16 cellular contexts compared by ENCODE assay signal in the genomic region with DNA sequence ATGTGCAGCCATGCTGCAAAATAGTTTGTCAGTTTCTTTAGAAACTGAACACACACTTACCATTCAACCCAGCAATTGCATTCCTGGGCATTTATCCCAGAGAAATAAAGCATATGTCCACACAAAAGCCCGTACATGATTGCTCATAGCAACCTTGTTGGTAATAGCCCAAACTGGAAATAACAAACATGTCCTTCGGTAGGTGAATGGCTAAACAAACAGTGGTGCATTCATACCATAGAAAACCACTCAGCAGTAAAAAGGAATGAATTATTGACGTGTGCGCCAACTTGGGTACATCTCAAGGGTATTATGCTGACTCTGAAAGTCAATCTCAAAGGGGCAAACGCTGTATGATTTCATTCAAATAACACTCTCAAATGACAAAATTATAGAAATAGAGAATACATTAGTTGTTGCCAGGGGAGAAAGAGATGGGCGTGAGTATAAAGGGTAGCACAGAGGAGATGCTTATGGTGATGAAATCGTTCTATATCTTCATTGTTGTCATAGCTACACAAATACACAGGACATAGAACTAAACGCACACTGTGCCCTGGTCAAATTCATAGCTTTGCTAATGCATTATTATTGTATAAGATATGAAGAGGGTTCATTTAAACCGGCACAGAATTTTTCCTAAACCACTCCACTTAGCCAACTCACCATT. TPM values are rescaled to one million over a fixed set of nuclear protein-coding genes. Genes with fewer than 3 reads are reported as not detected.
DNase-seq lines count a peak whose midpoint lies in the region; ATAC-seq and TF ChIP-seq lines count a peak whose summit lies in the region.
"Had no signal": no experiment of that assay in that cellular context is flagged by ENCODE, and none has a peak within 500 bp of the region (broad histone marks: within the 10 kb centered on the region; RNA-seq: fewer than 3 reads in every experiment).

No MANE protein-coding gene starts in this region.

- no peaks in the 10 kb centered on the region for H3K79me1 ChIP-seq in IMR-90 (ENCODE audit: low read depth in 1 of 2, low read length in 2 of 2)

- no peaks in the 10 kb centered on the region for H3K36me3 Mint-ChIP-seq in activated naive CD8-positive, alpha-beta T cell treated with anti-CD3 and anti-CD28 coated beads, Interleukin-2, amount 50 U/mL, for 24 hours (ENCODE audit: low read depth)
- no peaks in the 10 kb centered on the region for H3K36me3 Mint-ChIP-seq in glutamatergic neuron (ENCODE audit: unreplicated experiment)
- H3K36me3 Mint-ChIP-seq in endothelial cell (ENCODE audit: low read depth, unreplicated experiment), result no peaks in the 10 kb centered on the region

- dilution Hi-C loops in IMR-90 (cut with HindIII; ENCODE audit: low sequenced_read_pairs, unreplicated experiment), result no loop called here

- no peak overlapping the region for H4K91ac ChIP-seq in IMR-90 (ENCODE audit: insufficient read depth, low read depth, low read length)

- no peak overlapping the region for H2AK5ac ChIP-seq in IMR-90 (ENCODE audit: low read depth, low read length)

- no peak overlapping the region for H2BK120ac ChIP-seq in IMR-90 (ENCODE audit: low read depth, low read length)

- no peak overlapping the region for H2AFZ ChIP-seq in IMR-90 (replicated peaks; ENCODE audit: low read length, poor library complexity)

- H3K4me1 ChIP-seq in IMR-90 (ENCODE audit: control insufficient read depth, insufficient read depth, low read length), result peaks cover 3% of the 10 kb centered on the region
- H3K4me1 ChIP-seq: tibial nerve had no signal

- H3K14ac ChIP-seq in IMR-90 (replicated peaks; ENCODE audit: low read depth, low read length), result no peak overlapping the region

- no peak overlapping the region for H2BK5ac ChIP-seq in IMR-90 (ENCODE audit: low read depth, low read length, poor library complexity, severe bottlenecking)

- TF ChIP-seq POLR2A in IMR-90 (IDR thresholded peaks at IDR 0.05; ENCODE audit: low read depth, low read length), result no peak

- peaks cover 3% of the 10 kb centered on the region; the same call in 1 of the 2 replicates for H3K9me1 ChIP-seq in IMR-90 (ENCODE audit: insufficient read depth, low read length)

- no peak overlapping the region for H3K4ac ChIP-seq in IMR-90 (ENCODE audit: low read depth, low read length)

- peak overlapping the region; percentile 56; the same call in 1 of the 2 replicates for H3K4me2 ChIP-seq in IMR-90 (ENCODE audit: low read depth, low read length)

- in situ Hi-C loops in IMR-90 (cut with MboI; ENCODE audit: low sequenced_read_pairs), result no loop called here

- TF ChIP-seq CTCF in IMR-90 (conservative IDR thresholded peaks at IDR 0.05; ENCODE audit: low read depth, low read length) (no peak), glutamatergic neuron (IDR thresholded peaks at IDR 0.05; ENCODE audit: partially characterized antibody, unreplicated experiment) (no peak), endothelial cell (IDR thresholded peaks at IDR 0.05; ENCODE audit: unreplicated experiment) (no peak)

- no peaks in the 10 kb centered on the region for H4K20me1 ChIP-seq in IMR-90 (ENCODE audit: insufficient read depth, low read length)

- no peaks in the 10 kb centered on the region for H3K4me1 Mint-ChIP-seq in activated naive CD8-positive, alpha-beta T cell treated with anti-CD3 and anti-CD28 coated beads, Interleukin-2, amount 50 U/mL, for 24 hours
- H3K4me1 Mint-ChIP-seq in glutamatergic neuron (ENCODE audit: low read depth, unreplicated experiment) (peaks cover 6% of the 10 kb centered on the region), endothelial cell (ENCODE audit: unreplicated experiment) (no peaks in the 10 kb centered on the region)

- no peak overlapping the region for H3K27ac Mint-ChIP-seq in activated naive CD8-positive, alpha-beta T cell treated with anti-CD3 and anti-CD28 coated beads, Interleukin-2, amount 50 U/mL, for 24 hours
- H3K27ac Mint-ChIP-seq in glutamatergic neuron (ENCODE audit: unreplicated experiment) (no peak overlapping the region), endothelial cell (ENCODE audit: unreplicated experiment) (no peak overlapping the region)
- H3K27ac Mint-ChIP-seq: endodermal cell had no signal

- TF ChIP-seq RAD21 in IMR-90 (IDR thresholded peaks at IDR 0.05; ENCODE audit: low read length), result no peak

- no peak overlapping the region for H3K18ac ChIP-seq in IMR-90 (ENCODE audit: low read depth, low read length)

- no CpG with 5 or more reads among the region's 9 CpGs for WGBS in IMR-90 (ENCODE audit: extremely low coverage in 2 of 2, insufficient read length in 1 of 2), 2 experiments

- H3K9me3 ChIP-seq in IMR-90 (ENCODE audit: control insufficient read depth, insufficient read depth, low read length), result no peaks in the 10 kb centered on the region
- H3K9me3 ChIP-seq: tibial nerve had no signal

- no peak overlapping the region for H3K4me3 Mint-ChIP-seq in activated naive CD8-positive, alpha-beta T cell treated with anti-CD3 and anti-CD28 coated beads, Interleukin-2, amount 50 U/mL, for 24 hours
- H3K4me3 Mint-ChIP-seq in glutamatergic neuron (ENCODE audit: unreplicated experiment), result no peak overlapping the region
- H3K4me3 Mint-ChIP-seq in endothelial cell (ENCODE audit: unreplicated experiment), result no peak overlapping the region
- H3K4me3 Mint-ChIP-seq: endodermal cell had no signal

- H2BK15ac ChIP-seq in IMR-90 (ENCODE audit: low read depth, low read length), result no peak overlapping the region

- H2AK9ac ChIP-seq in IMR-90 (replicated peaks; ENCODE audit: low read depth, low read length, poor library complexity), result no peak overlapping the region

- CTCF ChIA-PET in IMR-90 (lab: Yijun Ruan, JAX), result no interaction called here

- DNase-seq in AG08396 (ENCODE audit: low spot score) (peak; percentile 34), IMR-90 (peak; percentile 69), NCI-H345 treated with DMSO at 0.1 percent for 48 hours (lab: John Stamatoyannopoulos, UW; ENCODE audit: unreplicated experiment) (peak; percentile 89), caudate nucleus (lab: John Stamatoyannopoulos, UW) (no peak), Kasumi-1 (lab: John Stamatoyannopoulos, UW) (no peak), glutamatergic neuron (no peak), endothelial cell (ENCODE audit: low spot score) (no peak)
- DNase-seq in activated naive CD8-positive, alpha-beta T cell treated with anti-CD3 and anti-CD28 coated beads, Interleukin-2, amount 50 U/mL, for 24 hours, result no peak
- DNase-seq: activated CD8-positive, alpha-beta memory T cell treated with anti-CD3 and anti-CD28 coated beads for 24 hours; activated gamma-delta T cell; brain microvascular endothelial cell; endodermal cell; NCI-H82 had no signal

- no peak overlapping the region for H4K8ac ChIP-seq in IMR-90 (ENCODE audit: low read depth in 2 of 2, low read length in 2 of 2)

- H2BK20ac ChIP-seq in IMR-90 (ENCODE audit: low read depth, low read length), result 0 out of 2 replicates have a peak overlapping the region, but pooled peaks have one; percentile 81

- BruUV-seq in IMR-90 (replicated peaks; lab: Mats Ljungman, UMichigan), result no TSS peak

- H3K4me3 ChIP-seq in IMR-90 (ENCODE audit: insufficient read depth, low read depth, low read length), result no peak overlapping the region
- H3K4me3 ChIP-seq: tibial nerve had no signal

- H3K9ac ChIP-seq in IMR-90 (ENCODE audit: low read depth, low read length), result no peak overlapping the region

- no peaks in the 10 kb centered on the region; the same call in 1 of the 2 replicates for H3K27me3 ChIP-seq in IMR-90 (ENCODE audit: control insufficient read depth, insufficient read depth, low read length)
- H3K27me3 ChIP-seq: brain microvascular endothelial cell, tibial nerve had no signal

- H3K36me3 ChIP-seq in IMR-90 (ENCODE audit: control insufficient read depth, insufficient read depth, low read length), result no peaks in the 10 kb centered on the region
- H3K36me3 ChIP-seq: brain microvascular endothelial cell, tibial nerve had no signal

- intact Hi-C loops in IMR-90 (cut with micrococcal nuclease), result loop anchor here (10.0 kb wide), 1 partner anchor 171 kb away; no protein-coding TSS in a partner anchor

- H3K56ac ChIP-seq in IMR-90 (ENCODE audit: extremely low read depth, insufficient read depth, low read length), result no peak overlapping the region

- ATAC-seq in IMR-90 (ENCODE audit: low read depth), result peak; percentile 79
- no peak for ATAC-seq in activated naive CD8-positive, alpha-beta T cell treated with anti-CD3 and anti-CD28 coated beads, Interleukin-2, amount 50 U/mL, for 24 hours

- H3K27ac ChIP-seq in IMR-90 (ENCODE audit: insufficient read depth, low read length), result no peak overlapping the region
- H3K27ac ChIP-seq in caudate nucleus (ENCODE audit: low read depth, low read length), result peak overlapping the region; percentile 5
- H3K27ac ChIP-seq: brain microvascular endothelial cell, tibial nerve had no signal

- H4K5ac ChIP-seq in IMR-90 (ENCODE audit: low read depth, low read length), result no peak overlapping the region

- H3K9me3 Mint-ChIP-seq in activated naive CD8-positive, alpha-beta T cell treated with anti-CD3 and anti-CD28 coated beads, Interleukin-2, amount 50 U/mL, for 24 hours, result no peaks in the 10 kb centered on the region
- no peaks in the 10 kb centered on the region for H3K9me3 Mint-ChIP-seq in glutamatergic neuron (ENCODE audit: unreplicated experiment)
- no peaks in the 10 kb centered on the region for H3K9me3 Mint-ChIP-seq in endothelial cell (ENCODE audit: unreplicated experiment)
- H3K9me3 Mint-ChIP-seq: endodermal cell had no signal

- peaks cover 15% of the 10 kb centered on the region for H3K27me3 Mint-ChIP-seq in activated naive CD8-positive, alpha-beta T cell treated with anti-CD3 and anti-CD28 coated beads, Interleukin-2, amount 50 U/mL, for 24 hours
- no peaks in the 10 kb centered on the region for H3K27me3 Mint-ChIP-seq in glutamatergic neuron (ENCODE audit: unreplicated experiment)
- H3K27me3 Mint-ChIP-seq in endothelial cell (ENCODE audit: unreplicated experiment), result peaks cover 4% of the 10 kb centered on the region

- POLR2A ChIA-PET in IMR-90 (lab: Charles Lee; ENCODE audit: unreplicated experiment), result no interaction called here

- H3K23ac ChIP-seq in IMR-90 (ENCODE audit: low read depth, low read length), result no peak overlapping the region

TF ChIP-seq in IMR-90, 13 proteins besides CTCF, POLR2A, EP300 and RAD21:
- TF ChIP-seq BHLHE40 (IDR thresholded peaks at IDR 0.05; ENCODE audit: low read depth, low read length) (no peak), CEBPB (IDR thresholded peaks at IDR 0.05; ENCODE audit: low read depth, low read length) (0 out of 2 replicates have a peak, but pooled peaks have one; percentile 21)
TF ChIP-seq in IMR-90: peak in this region for 1.

RNA-seq across cellular contexts. Expression of gene DRD1, which starts 58.2 kb away (rescaled TPM):
- 0.18 and 0.28 TPM in 2 replicates for total RNA-seq in IMR-90 (2012; rRNA removed)
- polyA plus RNA-seq in IMR-90 (2012; rRNA removed), result 0.16 and 0.19 TPM in 2 replicates
- 0.04 and 0.12 TPM in 2 replicates for polyA plus RNA-seq in IMR-90 (2012; cell fraction: cytosol; rRNA removed)
- 0.17 and 0.20 TPM in 2 replicates for polyA plus RNA-seq in IMR-90 (2012; cell fraction: nucleus; rRNA removed; ENCODE audit: low replicate concordance)
- total RNA-seq in glutamatergic neuron (ENCODE audit: unreplicated experiment), result not detected
- total RNA-seq in endothelial cell (ENCODE audit: unreplicated experiment), result 0.18 TPM
- total RNA-seq: glomerular endothelial cell, kidney epithelial cell had no signal

Comparison
In these comparisons a context has a peak if more than half of its experiments do, and no peak if none do; other contexts are left out.
1. DNase-seq: peak in AG08396 (single experiment), IMR-90 (single experiment) and NCI-H345 treated with DMSO at 0.1 percent for 48 hours (single experiment); none in caudate nucleus (0 of 61), activated naive CD8-positive, alpha-beta T cell treated with anti-CD3 and anti-CD28 coated beads, Interleukin-2, amount 50 U/mL, for 24 hours (single experiment), Kasumi-1 (0 of 2), glutamatergic neuron (single experiment) and endothelial cell (single experiment).